ENCODE assay signal across 7 cellular contexts in genomic region chr11:86902345-86902744, GRCh38. TPM values are rescaled to one million over a fixed set of nuclear protein-coding genes. Genes with fewer than 3 reads are reported as not detected.
"Had no signal": no experiment of that assay in that cellular context is flagged by ENCODE, and none has a peak within 500 bp of the region (broad histone marks: within the 10 kb centered on the region; RNA-seq: fewer than 3 reads in every experiment).

No MANE protein-coding gene starts in this region.

- H3K4me1 Mint-ChIP-seq: IgD-negative memory B cell had no signal

- DNase-seq: GM23248, GOT3, H7, HFFc6 had no signal

- ATAC-seq: HCT116, HepG2 had no signal

- H3K9me3 Mint-ChIP-seq: HFFc6 had no signal

- H3K27ac Mint-ChIP-seq: HFFc6 had no signal

- H3K4me3 Mint-ChIP-seq: HFFc6, IgD-negative memory B cell had no signal

RNA-seq across cellular contexts. Expression of gene FZD4, which starts 52.9 kb away (rescaled TPM):
- polyA plus RNA-seq: IgD-negative memory B cell had no signal
